In genomic region chr15:25052191-25052999, GRCh38 we compare ENCODE assay signal across 1 cellular context.
TF ChIP-seq lines count a peak whose summit lies in the region.

No MANE protein-coding gene starts in this region.

TF ChIP-seq in H1, 55 proteins besides CTCF, POLR2A, EP300 and RAD21:
- TF ChIP-seq POLR2AphosphoS5 (IDR thresholded peaks at IDR 0.05; ENCODE audit: low read depth, low read length) (peak; percentile 68; the same call in 1 of the 2 replicates), CTBP2 (IDR thresholded peaks at IDR 0.05; ENCODE audit: borderline replicate concordance, insufficient read depth, insufficient read length, low read length) (no peak)
